Comparison of ENCODE assay signal across 1 cellular context in the genomic region with DNA sequence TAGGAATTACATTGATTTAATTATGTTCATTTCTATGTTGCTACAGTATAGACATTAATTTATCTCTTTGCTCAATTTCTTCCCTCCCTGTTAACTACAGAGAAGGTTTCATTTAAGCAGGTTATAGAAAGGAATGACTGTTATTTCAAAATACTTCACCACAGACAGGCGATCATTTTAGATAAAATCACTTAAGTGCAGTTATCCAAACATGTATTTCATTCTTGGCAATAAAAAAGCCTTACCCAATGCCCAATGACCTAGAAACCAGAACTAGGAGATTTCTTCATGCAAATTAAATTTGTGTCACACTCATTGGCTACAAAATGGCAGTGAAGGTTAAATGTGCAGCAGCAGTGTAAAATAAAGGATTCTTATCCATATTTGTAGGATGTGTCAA.
TF ChIP-seq lines count a peak whose summit lies in the region.

No MANE protein-coding gene starts in this region.

TF ChIP-seq in IMR-90, 13 proteins besides CTCF, POLR2A, EP300 and RAD21 (continued from another document):
- TF ChIP-seq NFE2L2 (IDR thresholded peaks at IDR 0.05; ENCODE audit: low read depth, low read length), result no peak
